1 cellular context compared by ENCODE assay signal in the genomic region with DNA sequence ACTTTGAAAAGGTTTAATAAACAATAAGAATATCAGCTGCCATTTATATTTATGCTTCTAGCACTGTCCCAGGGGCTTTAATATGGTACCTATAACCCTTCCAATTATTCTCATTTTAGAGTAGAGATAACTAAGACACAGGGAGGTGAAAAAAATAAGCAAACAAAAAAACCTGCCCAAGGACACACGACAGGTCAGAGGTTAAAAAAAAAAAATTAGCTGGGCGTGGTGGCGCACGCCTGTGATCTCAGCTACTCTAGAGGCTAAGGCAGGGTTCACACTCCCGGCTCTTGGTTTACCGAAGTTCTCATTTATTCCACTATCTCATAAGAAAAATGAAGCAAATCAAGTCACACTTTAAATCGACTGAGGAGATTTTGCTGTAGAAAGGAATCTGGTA.
TF ChIP-seq lines count a peak whose summit lies in the region.

No MANE protein-coding gene starts in this region.

TF ChIP-seq in liver, 16 proteins besides CTCF, POLR2A, EP300 and RAD21 (continued from another document):
- peak; percentile 54 for TF ChIP-seq NR2F2 (IDR thresholded peaks at IDR 0.05)
TF ChIP-seq in liver: peak in this region for 5.
